In genomic region chr1:236486315-236486714, GRCh38 we compare ENCODE assay signal across 21 cellular contexts. TPM values are rescaled to one million over a fixed set of nuclear protein-coding genes. Genes with fewer than 3 reads are reported as not detected.
DNase-seq lines count a peak whose midpoint lies in the region; ATAC-seq and TF ChIP-seq lines count a peak whose summit lies in the region.
"Had no signal": no experiment of that assay in that cellular context is flagged by ENCODE, and none has a peak within 500 bp of the region (broad histone marks: within the 10 kb centered on the region; RNA-seq: fewer than 3 reads in every experiment).

No MANE protein-coding gene starts in this region.

- POLR2A ChIA-PET in Panc1 (lab: Charles Lee) (interaction anchor here (1.3 kb wide), 1 partner anchor 9 kb away, joined by 5 read pairs; no protein-coding TSS in a partner anchor), PC-9 (lab: Charles Lee; ENCODE audit: unreplicated experiment) (no interaction called here)

- in situ Hi-C loops in GM23248 (cut with MboI) (loop anchor here (5.0 kb wide), 1 partner anchor 379 kb away; no protein-coding TSS in a partner anchor), Panc1 (cut with HindIII; ENCODE audit: low pct_unique_long_range_greater_than_20kb, low sequenced_read_pairs) (loop anchor here (10.0 kb wide), 1 partner anchor 142 kb away; no protein-coding TSS in a partner anchor)

- intact Hi-C loops in Panc1 (cut with micrococcal nuclease; ENCODE audit: unreplicated experiment), result no loop called here
- intact Hi-C loops in activated naive CD4-positive, alpha-beta T cell treated with anti-CD3 and anti-CD28 coated beads for 36 hours (cut with micrococcal nuclease), result no loop called here
- intact Hi-C loops in PC-9 (cut with micrococcal nuclease; ENCODE audit: unreplicated experiment), result no loop called here

- H3K27me3 ChIP-seq in GM23248 (replicated peaks; ENCODE audit: insufficient read depth) (no peaks in the 10 kb centered on the region), Panc1 (ENCODE audit: control insufficient read depth, insufficient read depth, low read length) (no peaks in the 10 kb centered on the region), PC-9 (ENCODE audit: insufficient read depth, low read depth) (no peaks in the 10 kb centered on the region)
- H3K27me3 ChIP-seq: BLaER1 had no signal

- H3K27ac Mint-ChIP-seq in activated T-helper 17 cell treated with anti-CD3 and anti-CD28 coated beads, Interleukin-2, amount 50 U/mL, for 72 hours, result no peak overlapping the region
- peak overlapping the region; percentile 39 for H3K27ac Mint-ChIP-seq in neural crest cell (ENCODE audit: unreplicated experiment)
- no peak overlapping the region for H3K27ac Mint-ChIP-seq in activated naive CD4-positive, alpha-beta T cell treated with anti-CD3 and anti-CD28 coated beads for 36 hours
- H3K27ac Mint-ChIP-seq: B cell; CD8-positive, alpha-beta T cell had no signal

- ATAC-seq in Panc1, result no peak
- ATAC-seq in activated T-helper 17 cell treated with anti-CD3 and anti-CD28 coated beads, Interleukin-2, amount 50 U/mL, for 72 hours (replicated peaks), result peak; percentile 73
- ATAC-seq in GM21737 (IDR thresholded peaks at IDR 0.05; ENCODE audit: unreplicated experiment), result no peak
- ATAC-seq: CD8-positive, alpha-beta T cell had no signal

- H3K4me1 ChIP-seq in GM23248 (ENCODE audit: insufficient read depth) (no peaks in the 10 kb centered on the region), Panc1 (ENCODE audit: control insufficient read depth, insufficient read depth, low read length) (peaks cover 26% of the 10 kb centered on the region), PC-9 (replicated peaks; ENCODE audit: insufficient read depth) (peaks cover 6% of the 10 kb centered on the region)
- H3K4me1 ChIP-seq: HAP-1 had no signal

- H3F3A ChIP-seq in GM23248 (ENCODE audit: insufficient read depth), result no peaks in the 10 kb centered on the region
- no peaks in the 10 kb centered on the region for H3F3A ChIP-seq in PC-9 (ENCODE audit: insufficient read depth, low read depth)

- peaks cover 15% of the 10 kb centered on the region for H3K36me3 Mint-ChIP-seq in activated T-helper 17 cell treated with anti-CD3 and anti-CD28 coated beads, Interleukin-2, amount 50 U/mL, for 72 hours (ENCODE audit: low read depth)
- no peaks in the 10 kb centered on the region for H3K36me3 Mint-ChIP-seq in neural crest cell (ENCODE audit: low read depth)
- H3K36me3 Mint-ChIP-seq in activated naive CD4-positive, alpha-beta T cell treated with anti-CD3 and anti-CD28 coated beads for 36 hours (ENCODE audit: low read depth), result no peaks in the 10 kb centered on the region
- H3K36me3 Mint-ChIP-seq: CD4-positive, CD25-positive, alpha-beta regulatory T cell; CD8-positive, alpha-beta T cell had no signal

- H3K4me2 ChIP-seq in GM23248 (ENCODE audit: unreplicated experiment), result no peak overlapping the region
- no peak overlapping the region for H3K4me2 ChIP-seq in PC-9
- H3K4me2 ChIP-seq: BLaER1, GM23338 had no signal

- H3K4me3 ChIP-seq in GM23248 (no peak overlapping the region), Panc1 (ENCODE audit: low read depth in 2 of 2, low read length in 2 of 2) (no peak overlapping the region), PC-9 (no peak overlapping the region)
- H3K4me3 ChIP-seq: BLaER1, GM23338, HAP-1 had no signal

- no TSS peak for BruUV-seq in Panc1 (replicated peaks; lab: Mats Ljungman, UMichigan)
- BruUV-seq in PC-9 (replicated peaks; lab: Mats Ljungman, UMichigan), result no TSS peak

- CTCF ChIA-PET in Panc1 (lab: Charles Lee) (no interaction called here), PC-9 (lab: Charles Lee) (no interaction called here)
- CTCF ChIA-PET in activated naive CD4-positive, alpha-beta T cell treated with anti-CD3 and anti-CD28 coated beads for 36 hours (lab: Charles Lee), result interaction anchor here (0.6 to 1.3 kb wide), 5 partner anchors 10 to 105 kb away, joined by 3 to 5 read pairs (median 3); no protein-coding TSS in a partner anchor

- no peak overlapping the region for H2AFZ ChIP-seq in GM23248
- no peak overlapping the region for H2AFZ ChIP-seq in PC-9
- H2AFZ ChIP-seq: GM23338 had no signal

- peaks cover 10% of the 10 kb centered on the region for H3K4me1 Mint-ChIP-seq in activated T-helper 17 cell treated with anti-CD3 and anti-CD28 coated beads, Interleukin-2, amount 50 U/mL, for 72 hours
- H3K4me1 Mint-ChIP-seq in neural crest cell, result peaks cover 3% of the 10 kb centered on the region
- no peaks in the 10 kb centered on the region for H3K4me1 Mint-ChIP-seq in activated naive CD4-positive, alpha-beta T cell treated with anti-CD3 and anti-CD28 coated beads for 36 hours (ENCODE audit: low read depth)
- H3K4me1 Mint-ChIP-seq: B cell had no signal

- WGBS in GM23248 (ENCODE audit: low coverage in 1 of 2, low lambda C conversion rate in 2 of 2, missing lambda C conversion rate in 2 of 2), 2 experiments, result 10 to 17% methylated on average over 3 of the region's 3 CpGs

- H3K79me2 ChIP-seq in GM23248 (ENCODE audit: insufficient read depth), result no peaks in the 10 kb centered on the region
- no peaks in the 10 kb centered on the region for H3K79me2 ChIP-seq in PC-9 (ENCODE audit: low read depth)

- no peak overlapping the region for H3K4me3 Mint-ChIP-seq in activated T-helper 17 cell treated with anti-CD3 and anti-CD28 coated beads, Interleukin-2, amount 50 U/mL, for 72 hours
- H3K4me3 Mint-ChIP-seq in neural crest cell, result no peak overlapping the region
- H3K4me3 Mint-ChIP-seq in activated naive CD4-positive, alpha-beta T cell treated with anti-CD3 and anti-CD28 coated beads for 36 hours, result no peak overlapping the region
- H3K4me3 Mint-ChIP-seq: B cell; CD4-positive, CD25-positive, alpha-beta regulatory T cell; CD8-positive, alpha-beta T cell; GM23338 had no signal

- H3K36me3 ChIP-seq in GM23248 (ENCODE audit: low read depth) (no peaks in the 10 kb centered on the region), Panc1 (ENCODE audit: control insufficient read depth, insufficient read depth, low read length) (peaks cover 5% of the 10 kb centered on the region; the same call in 1 of the 2 replicates), PC-9 (ENCODE audit: low read depth) (no peaks in the 10 kb centered on the region)
- H3K36me3 ChIP-seq: BLaER1, HAP-1 had no signal

- H3K9me3 ChIP-seq in GM23248 (ENCODE audit: low read depth) (no peaks in the 10 kb centered on the region), Panc1 (ENCODE audit: control insufficient read depth, insufficient read depth, low read depth, low read length) (no peaks in the 10 kb centered on the region), PC-9 (ENCODE audit: insufficient read depth, low read depth) (no peaks in the 10 kb centered on the region)
- H3K9me3 ChIP-seq: BLaER1, Caco-2, HAP-1 had no signal

- H3K9me2 ChIP-seq in GM23248 (ENCODE audit: insufficient read depth), result no peaks in the 10 kb centered on the region
- no peaks in the 10 kb centered on the region for H3K9me2 ChIP-seq in PC-9 (ENCODE audit: insufficient read depth)

- no peak for TF ChIP-seq CTCF in Panc1 (IDR thresholded peaks at IDR 0.05)
- no peak for TF ChIP-seq CTCF in neural crest cell (conservative IDR thresholded peaks at IDR 0.05)
- no peak for TF ChIP-seq CTCF in PC-9 (conservative IDR thresholded peaks at IDR 0.05)

- H3K9me3 Mint-ChIP-seq in activated T-helper 17 cell treated with anti-CD3 and anti-CD28 coated beads, Interleukin-2, amount 50 U/mL, for 72 hours, result no peaks in the 10 kb centered on the region
- no peaks in the 10 kb centered on the region for H3K9me3 Mint-ChIP-seq in neural crest cell
- no peaks in the 10 kb centered on the region for H3K9me3 Mint-ChIP-seq in activated naive CD4-positive, alpha-beta T cell treated with anti-CD3 and anti-CD28 coated beads for 36 hours
- H3K9me3 Mint-ChIP-seq: CD4-positive, CD25-positive, alpha-beta regulatory T cell; CD8-positive, alpha-beta T cell; GM23338 had no signal

- DNase-seq in GM23248 (peak; percentile 30), Panc1 (ENCODE audit: low read depth, low spot score) (no peak), neural crest cell (ENCODE audit: low read depth, low spot score) (no peak), PC-9 (no peak), GM03348 (ENCODE audit: low spot score) (no peak)
- no peak for DNase-seq in activated naive CD4-positive, alpha-beta T cell treated with anti-CD3 and anti-CD28 coated beads for 36 hours
- DNase-seq: Caco-2; CD4-positive, CD25-positive, alpha-beta regulatory T cell; CD8-positive, alpha-beta T cell; DMS 273 treated with DMSO at 0.1 percent for 48 hours; DMS79; EL; GDM1 had no signal

- no peak overlapping the region for H3K9ac ChIP-seq in GM23248
- H3K9ac ChIP-seq: BLaER1 had no signal

- no peaks in the 10 kb centered on the region for H3K27me3 Mint-ChIP-seq in activated T-helper 17 cell treated with anti-CD3 and anti-CD28 coated beads, Interleukin-2, amount 50 U/mL, for 72 hours
- H3K27me3 Mint-ChIP-seq in neural crest cell (ENCODE audit: low read depth), result no peaks in the 10 kb centered on the region
- peaks cover 2% of the 10 kb centered on the region for H3K27me3 Mint-ChIP-seq in activated naive CD4-positive, alpha-beta T cell treated with anti-CD3 and anti-CD28 coated beads for 36 hours (ENCODE audit: low read depth)

- H3K27ac ChIP-seq in GM23248 (no peak overlapping the region), Panc1 (ENCODE audit: low read length) (peak overlapping the region; percentile 77), PC-9 (no peak overlapping the region)
- H3K27ac ChIP-seq: 22Rv1, BLaER1, C4-2B had no signal

- no peaks in the 10 kb centered on the region for H4K20me1 ChIP-seq in GM23248 (ENCODE audit: insufficient read depth)
- no peaks in the 10 kb centered on the region for H4K20me1 ChIP-seq in PC-9 (ENCODE audit: insufficient read depth)
- H4K20me1 ChIP-seq: BLaER1 had no signal

RNA-seq across cellular contexts. Expression of gene LGALS8, which starts 37.5 kb away (rescaled TPM):
- 62.1 and 68.6 TPM in 2 replicates for total RNA-seq in GM23248 (2014; rRNA removed; shearing (Covaris generic))
- polyA plus RNA-seq in GM23248 (2016; fragmentation: Nextera tagmentation; extraction: Ambion mirVana), result 43.3 and 46.2 TPM in 2 replicates
- total RNA-seq in Panc1 (2021; ENCODE audit: unreplicated experiment), result 221 TPM
- 242 TPM for polyA plus RNA-seq in Panc1 (2012; ENCODE audit: insufficient read length)
- total RNA-seq in activated T-helper 17 cell treated with anti-CD3 and anti-CD28 coated beads, Interleukin-2, amount 50 U/mL, for 72 hours, result 100 to 1,000 TPM; 114 to 253 TPM
- 23.3 and 29.9 TPM in 2 replicates for total RNA-seq in neural crest cell
- 10 to 100 TPM; 78.6 to 89.4 TPM for total RNA-seq in activated naive CD4-positive, alpha-beta T cell treated with anti-CD3 and anti-CD28 coated beads for 36 hours
- 36.4 and 59.2 TPM in 2 replicates for total RNA-seq in PC-9 (2021)
